35 cellular contexts compared by ENCODE assay signal in the genomic region with DNA sequence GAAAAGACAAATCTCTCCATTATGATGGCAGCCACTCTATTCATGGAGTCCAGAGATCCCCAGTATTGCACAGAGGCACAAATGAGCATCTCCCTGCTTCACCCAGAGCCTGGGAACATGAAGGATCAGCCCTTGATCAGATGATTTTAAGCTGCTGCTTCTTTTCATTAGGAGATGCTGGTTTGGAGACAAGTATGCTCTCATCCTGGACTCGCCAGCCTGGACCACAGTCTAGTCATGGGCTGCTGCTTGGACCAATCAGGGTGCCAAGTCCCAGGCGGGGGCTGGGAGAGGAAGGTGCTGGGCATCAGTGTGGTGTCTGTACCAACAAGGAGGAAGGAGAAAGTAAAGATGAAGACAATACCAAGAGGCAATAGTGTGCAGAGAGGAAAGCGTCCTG.
DNase-seq lines count a peak whose midpoint lies in the region; ATAC-seq and TF ChIP-seq lines count a peak whose summit lies in the region.
"Had no signal": no experiment of that assay in that cellular context is flagged by ENCODE, and none has a peak within 500 bp of the region (broad histone marks: within the 10 kb centered on the region; RNA-seq: fewer than 3 reads in every experiment).

No MANE protein-coding gene starts in this region.

- no peaks in the 10 kb centered on the region for H3K4me1 ChIP-seq in sigmoid colon
- H3K4me1 ChIP-seq: BE2C; BLaER1; BLaER1 treated with 17β-estradiol and CSF1 and Interleukin-3, amounts not matched to agents 10 nM and 100 nM had no signal

- no peaks in the 10 kb centered on the region for H3K4me1 Mint-ChIP-seq in activated CD8-positive, alpha-beta memory T cell treated with anti-CD3 and anti-CD28 coated beads, Interleukin-2, amount 10 ng/mL, durations not matched to agents 7 days and 5 days
- H3K4me1 Mint-ChIP-seq in central memory CD8-positive, alpha-beta T cell, result no peaks in the 10 kb centered on the region
- no peaks in the 10 kb centered on the region for H3K4me1 Mint-ChIP-seq in osteocyte (ENCODE audit: unreplicated experiment)
- no peaks in the 10 kb centered on the region for H3K4me1 Mint-ChIP-seq in activated naive CD4-positive, alpha-beta T cell treated with anti-CD3 and anti-CD28 coated beads for 36 hours (ENCODE audit: low read depth)
- H3K4me1 Mint-ChIP-seq: B cell; CD14-positive monocyte; CD4-positive, alpha-beta memory T cell; CD4-positive, CD25-positive, alpha-beta regulatory T cell; CD8-positive, alpha-beta memory T cell had no signal

- H3K36me3 Mint-ChIP-seq in activated CD8-positive, alpha-beta memory T cell treated with anti-CD3 and anti-CD28 coated beads, Interleukin-2, amount 10 ng/mL, durations not matched to agents 7 days and 5 days, result no peaks in the 10 kb centered on the region
- H3K36me3 Mint-ChIP-seq in central memory CD8-positive, alpha-beta T cell (ENCODE audit: insufficient read depth), result peaks cover 2% of the 10 kb centered on the region
- no peaks in the 10 kb centered on the region for H3K36me3 Mint-ChIP-seq in osteocyte (ENCODE audit: unreplicated experiment)
- no peaks in the 10 kb centered on the region for H3K36me3 Mint-ChIP-seq in activated naive CD4-positive, alpha-beta T cell treated with anti-CD3 and anti-CD28 coated beads for 36 hours (ENCODE audit: low read depth)
- H3K36me3 Mint-ChIP-seq: CD14-positive monocyte; CD4-positive, alpha-beta memory T cell; CD4-positive, CD25-positive, alpha-beta regulatory T cell; CD8-positive, alpha-beta memory T cell; CD8-positive, alpha-beta T cell had no signal

- no peaks in the 10 kb centered on the region for H3K9me3 Mint-ChIP-seq in activated CD8-positive, alpha-beta memory T cell treated with anti-CD3 and anti-CD28 coated beads, Interleukin-2, amount 10 ng/mL, durations not matched to agents 7 days and 5 days (ENCODE audit: low read depth)
- H3K9me3 Mint-ChIP-seq in central memory CD8-positive, alpha-beta T cell, result no peaks in the 10 kb centered on the region
- no peaks in the 10 kb centered on the region for H3K9me3 Mint-ChIP-seq in osteocyte (ENCODE audit: unreplicated experiment)
- H3K9me3 Mint-ChIP-seq in activated naive CD4-positive, alpha-beta T cell treated with anti-CD3 and anti-CD28 coated beads for 36 hours, result no peaks in the 10 kb centered on the region
- H3K9me3 Mint-ChIP-seq: CD4-positive, alpha-beta T cell; CD8-positive, alpha-beta T cell had no signal

- H3K27me3 ChIP-seq in sigmoid colon, result no peaks in the 10 kb centered on the region
- H3K27me3 ChIP-seq: BE2C; BLaER1; BLaER1 treated with 17β-estradiol and CSF1 and Interleukin-3, amounts not matched to agents 10 nM and 100 nM had no signal

- peaks cover 17% of the 10 kb centered on the region for H3K27me3 Mint-ChIP-seq in activated CD8-positive, alpha-beta memory T cell treated with anti-CD3 and anti-CD28 coated beads, Interleukin-2, amount 10 ng/mL, durations not matched to agents 7 days and 5 days
- H3K27me3 Mint-ChIP-seq in central memory CD8-positive, alpha-beta T cell, result peaks cover 47% of the 10 kb centered on the region
- no peaks in the 10 kb centered on the region for H3K27me3 Mint-ChIP-seq in osteocyte (ENCODE audit: unreplicated experiment)
- H3K27me3 Mint-ChIP-seq in activated naive CD4-positive, alpha-beta T cell treated with anti-CD3 and anti-CD28 coated beads for 36 hours (ENCODE audit: low read depth), result peaks cover 9% of the 10 kb centered on the region

- no peak for ATAC-seq in activated CD8-positive, alpha-beta memory T cell treated with anti-CD3 and anti-CD28 coated beads, Interleukin-2, amount 10 ng/mL, durations not matched to agents 7 days and 5 days
- ATAC-seq in central memory CD8-positive, alpha-beta T cell (replicated peaks; ENCODE audit: extremely low read depth, poor library complexity, severe bottlenecking), result no peak
- ATAC-seq: A549; CD8-positive, alpha-beta T cell had no signal

- H3K9me3 ChIP-seq in sigmoid colon, result no peaks in the 10 kb centered on the region
- H3K9me3 ChIP-seq: A549; BE2C; BLaER1; BLaER1 treated with 17β-estradiol and CSF1 and Interleukin-3, amounts not matched to agents 10 nM and 100 nM; Caco-2 had no signal

- 92 to 93% methylated on average over 3 of the region's 3 CpGs for WGBS in lower leg skin, 2 donors
- WGBS in sigmoid colon, 2 donors, result 74 to 93% methylated on average over 3 of the region's 3 CpGs

- no peak for TF ChIP-seq EP300 in sigmoid colon (IDR thresholded peaks at IDR 0.05)

- H3K27ac Mint-ChIP-seq in activated CD8-positive, alpha-beta memory T cell treated with anti-CD3 and anti-CD28 coated beads, Interleukin-2, amount 10 ng/mL, durations not matched to agents 7 days and 5 days, result no peak overlapping the region
- H3K27ac Mint-ChIP-seq in central memory CD8-positive, alpha-beta T cell (ENCODE audit: low read depth), result peak overlapping the region; percentile 21
- H3K27ac Mint-ChIP-seq in osteocyte (ENCODE audit: unreplicated experiment), result no peak overlapping the region
- no peak overlapping the region for H3K27ac Mint-ChIP-seq in activated naive CD4-positive, alpha-beta T cell treated with anti-CD3 and anti-CD28 coated beads for 36 hours
- H3K27ac Mint-ChIP-seq: B cell; CD4-positive, alpha-beta memory T cell; CD4-positive, alpha-beta T cell; CD4-positive, CD25-positive, alpha-beta regulatory T cell; CD8-positive, alpha-beta memory T cell; CD8-positive, alpha-beta T cell had no signal

- H3K4me3 ChIP-seq in lower leg skin (ENCODE audit: low read depth, poor library complexity, severe bottlenecking) (no peak overlapping the region), sigmoid colon (no peak overlapping the region)
- H3K4me3 ChIP-seq: A549; BLaER1; BLaER1 treated with 17β-estradiol and CSF1 and Interleukin-3, amounts not matched to agents 10 nM and 100 nM had no signal

- no peaks in the 10 kb centered on the region for H3K36me3 ChIP-seq in sigmoid colon
- H3K36me3 ChIP-seq: BE2C; BLaER1; BLaER1 treated with 17β-estradiol and CSF1 and Interleukin-3, amounts not matched to agents 10 nM and 100 nM had no signal

- intact Hi-C loops in lower leg skin (cut with DNase I; ENCODE audit: low total_unique reads), result no loop called here
- intact Hi-C loops in sigmoid colon (cut with DNase I), result no loop called here
- intact Hi-C loops in activated naive CD4-positive, alpha-beta T cell treated with anti-CD3 and anti-CD28 coated beads for 36 hours (cut with micrococcal nuclease), result no loop called here

- TF ChIP-seq POLR2A in lower leg skin (IDR thresholded peaks at IDR 0.05), result no peak
- no peak for TF ChIP-seq POLR2A in sigmoid colon (IDR thresholded peaks at IDR 0.05)

- peak; percentile 37 for DNase-seq in activated CD8-positive, alpha-beta memory T cell treated with anti-CD3 and anti-CD28 coated beads for 24 hours
- DNase-seq in activated CD8-positive, alpha-beta memory T cell treated with anti-CD3 and anti-CD28 coated beads, Interleukin-2, amount 10 ng/mL, durations not matched to agents 7 days and 5 days, result no peak
- DNase-seq in central memory CD8-positive, alpha-beta T cell (ENCODE audit: low spot score in 2 of 2), result no peak
- peak; percentile 8 to 61 for DNase-seq in lower leg skin (ENCODE audit: low spot score in 2 of 2)
- peak; percentile 64 for DNase-seq in osteocyte (ENCODE audit: extremely low spot score, unreplicated experiment)
- no peak for DNase-seq in sigmoid colon
- no peak for DNase-seq in activated CD4-positive, alpha-beta T cell treated with anti-CD3 and anti-CD28 coated beads, Interleukin-2, amount 50 U/mL, for 1 hour
- DNase-seq in activated naive CD4-positive, alpha-beta T cell treated with anti-CD3 and anti-CD28 coated beads for 36 hours, result no peak
- DNase-seq: 8988T; ACHN; AML-193; BE2C; C1 segment of cervical spinal cord; Caco-2; Calu3; CD4-positive, alpha-beta memory T cell; CD4-positive, alpha-beta T cell; CD4-positive, CD25-positive, alpha-beta regulatory T cell; CD8-positive, alpha-beta memory T cell; CD8-positive, alpha-beta T cell; COR-L47; DMS 273 treated with DMSO at 0.1 percent for 48 hours; DMS153; DMS53; DMS79; DMS79 treated with DMSO at 0.1 percent for 48 hours; DND-41; EL had no signal

- TF ChIP-seq CTCF in lower leg skin (IDR thresholded peaks at IDR 0.05) (no peak), osteocyte (IDR thresholded peaks at IDR 0.05) (no peak), sigmoid colon (IDR thresholded peaks at IDR 0.05) (no peak)

- CTCF ChIA-PET in activated CD8-positive, alpha-beta memory T cell treated with anti-CD3 and anti-CD28 coated beads, Interleukin-2, amount 10 ng/mL, durations not matched to agents 7 days and 5 days (lab: Charles Lee), result no interaction called here
- CTCF ChIA-PET in activated naive CD4-positive, alpha-beta T cell treated with anti-CD3 and anti-CD28 coated beads for 36 hours (lab: Charles Lee), result interaction anchor here (0.9 kb wide), 1 partner anchor 281 kb away, joined by 5 read pairs; no protein-coding TSS in a partner anchor

- no peak overlapping the region for H3K4me3 Mint-ChIP-seq in activated CD8-positive, alpha-beta memory T cell treated with anti-CD3 and anti-CD28 coated beads, Interleukin-2, amount 10 ng/mL, durations not matched to agents 7 days and 5 days
- no peak overlapping the region for H3K4me3 Mint-ChIP-seq in central memory CD8-positive, alpha-beta T cell
- H3K4me3 Mint-ChIP-seq in osteocyte (ENCODE audit: unreplicated experiment), result no peak overlapping the region
- H3K4me3 Mint-ChIP-seq in activated naive CD4-positive, alpha-beta T cell treated with anti-CD3 and anti-CD28 coated beads for 36 hours, result no peak overlapping the region
- H3K4me3 Mint-ChIP-seq: B cell; CD14-positive monocyte; CD4-positive, alpha-beta memory T cell; CD4-positive, alpha-beta T cell; CD4-positive, CD25-positive, alpha-beta regulatory T cell; CD8-positive, alpha-beta memory T cell; CD8-positive, alpha-beta T cell had no signal

- no peak overlapping the region for H3K27ac ChIP-seq in sigmoid colon
- H3K27ac ChIP-seq: 22Rv1; A549; BLaER1; BLaER1 treated with 17β-estradiol and CSF1 and Interleukin-3, amounts not matched to agents 10 nM and 100 nM; C4-2B had no signal

Comparison
In these comparisons a context has a peak if more than half of its experiments do, and no peak if none do; other contexts are left out.
1. DNase-seq: peak in activated CD8-positive, alpha-beta memory T cell treated with anti-CD3 and anti-CD28 coated beads for 24 hours (single experiment), lower leg skin (2 of 2) and osteocyte (single experiment); none in activated CD8-positive, alpha-beta memory T cell treated with anti-CD3 and anti-CD28 coated beads, Interleukin-2, amount 10 ng/mL, durations not matched to agents 7 days and 5 days (single experiment), central memory CD8-positive, alpha-beta T cell (0 of 2), sigmoid colon (single experiment), activated CD4-positive, alpha-beta T cell treated with anti-CD3 and anti-CD28 coated beads, Interleukin-2, amount 50 U/mL, for 1 hour (single experiment) and activated naive CD4-positive, alpha-beta T cell treated with anti-CD3 and anti-CD28 coated beads for 36 hours (single experiment).